8 cellular contexts compared by ENCODE assay signal in the genomic region with DNA sequence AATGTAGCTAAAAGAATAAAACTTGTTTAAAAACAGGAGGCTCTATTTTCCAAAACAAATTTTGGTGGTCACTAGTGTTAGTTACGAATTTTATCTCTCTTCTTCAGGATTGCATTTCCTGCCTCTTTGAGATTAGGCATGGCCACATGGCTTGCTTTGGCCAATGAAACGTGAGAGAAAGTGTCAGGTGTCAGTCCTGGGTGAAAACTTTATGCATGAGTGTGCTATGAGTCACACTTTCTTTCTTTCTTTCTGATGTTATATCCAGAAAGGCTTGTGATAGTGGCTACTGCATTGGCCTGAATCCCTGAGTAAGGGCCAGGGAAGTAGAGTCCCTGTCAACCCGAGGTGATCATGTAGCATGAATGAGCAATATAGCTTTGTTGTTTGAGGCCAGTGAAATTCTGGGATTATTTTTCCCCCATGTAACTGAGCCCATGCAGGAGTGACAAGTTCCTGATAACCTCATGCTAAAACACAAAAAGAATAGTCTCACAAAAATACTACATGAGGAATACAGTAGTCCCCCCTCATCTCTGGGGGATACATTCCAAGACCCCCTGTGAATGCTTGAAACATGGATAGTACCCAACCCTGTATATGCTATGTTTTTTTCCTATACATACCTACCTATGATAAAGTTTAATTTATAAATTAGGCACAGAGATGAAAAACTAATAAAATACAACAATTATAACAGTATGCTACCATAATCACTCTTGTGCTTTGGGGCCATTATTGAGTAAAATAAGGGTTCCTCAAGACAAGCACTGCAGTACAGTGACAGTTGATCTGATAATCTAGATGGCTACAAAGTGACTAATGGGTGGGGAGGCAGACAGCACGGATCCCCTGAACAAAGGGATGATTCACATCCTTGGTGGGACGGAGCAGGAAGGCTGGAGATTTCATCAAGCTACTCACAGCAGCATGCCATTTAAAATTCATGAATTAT.
DNase-seq lines count a peak whose midpoint lies in the region; ATAC-seq and TF ChIP-seq lines count a peak whose summit lies in the region.

No MANE protein-coding gene starts in this region.

- H3K36me3 Mint-ChIP-seq in activated CD4-positive, alpha-beta T cell treated with anti-CD3 and anti-CD28 coated beads for 36 hours (ENCODE audit: low read depth), result no peaks in the 10 kb centered on the region
- H3K36me3 Mint-ChIP-seq in central memory CD8-positive, alpha-beta T cell (ENCODE audit: insufficient read depth), result no peaks in the 10 kb centered on the region

- no peaks in the 10 kb centered on the region for H3K9me3 Mint-ChIP-seq in activated CD4-positive, alpha-beta T cell treated with anti-CD3 and anti-CD28 coated beads for 36 hours (ENCODE audit: low read depth)
- no peaks in the 10 kb centered on the region for H3K9me3 Mint-ChIP-seq in central memory CD8-positive, alpha-beta T cell

- H3K27me3 Mint-ChIP-seq in activated CD4-positive, alpha-beta T cell treated with anti-CD3 and anti-CD28 coated beads for 36 hours, result no peaks in the 10 kb centered on the region
- no peaks in the 10 kb centered on the region for H3K27me3 Mint-ChIP-seq in central memory CD8-positive, alpha-beta T cell

- H3K4me1 Mint-ChIP-seq in activated CD4-positive, alpha-beta T cell treated with anti-CD3 and anti-CD28 coated beads for 36 hours, result peaks cover 28% of the 10 kb centered on the region
- peaks cover 9% of the 10 kb centered on the region for H3K4me1 Mint-ChIP-seq in central memory CD8-positive, alpha-beta T cell

- ATAC-seq in activated CD4-positive, alpha-beta T cell treated with anti-CD3 and anti-CD28 coated beads for 36 hours, result peak; percentile 98
- peak; percentile 58 for ATAC-seq in HG02840 (IDR thresholded peaks at IDR 0.05; ENCODE audit: low FRiP score, unreplicated experiment)
- peak; percentile 54 for ATAC-seq in central memory CD8-positive, alpha-beta T cell (replicated peaks; ENCODE audit: extremely low read depth, poor library complexity, severe bottlenecking)

- TF ChIP-seq CTCF in retinal pigment epithelial cell (conservative IDR thresholded peaks at IDR 0.05; ENCODE audit: low read depth, low read length), result no peak

- CTCF ChIA-PET in activated CD4-positive, alpha-beta T cell treated with anti-CD3 and anti-CD28 coated beads for 36 hours (lab: Charles Lee), result no interaction called here

- no peak overlapping the region for H3K4me3 ChIP-seq in retinal pigment epithelial cell (ENCODE audit: low read length)

- no peak overlapping the region for H3K27ac Mint-ChIP-seq in activated CD4-positive, alpha-beta T cell treated with anti-CD3 and anti-CD28 coated beads for 36 hours
- no peak overlapping the region for H3K27ac Mint-ChIP-seq in central memory CD8-positive, alpha-beta T cell (ENCODE audit: low read depth)

- H3K4me3 Mint-ChIP-seq in activated CD4-positive, alpha-beta T cell treated with anti-CD3 and anti-CD28 coated beads for 36 hours, result no peak overlapping the region
- no peak overlapping the region for H3K4me3 Mint-ChIP-seq in central memory CD8-positive, alpha-beta T cell

- intact Hi-C loops in activated CD4-positive, alpha-beta T cell treated with anti-CD3 and anti-CD28 coated beads for 36 hours (cut with DNase I, micrococcal nuclease), result no loop called here

- POLR2A ChIA-PET in activated CD4-positive, alpha-beta T cell treated with anti-CD3 and anti-CD28 coated beads for 36 hours (lab: Charles Lee), result no interaction called here

- peak; percentile 65 for DNase-seq in activated CD4-positive, alpha-beta T cell treated with anti-CD3 and anti-CD28 coated beads for 36 hours
- no peak for DNase-seq in activated CD4-positive, alpha-beta T cell treated with anti-CD3 and anti-CD28 coated beads, Interleukin-2, amount 50 U/mL, for 1 hour
- peak; percentile 83 for DNase-seq in NCI-H446 treated with DMSO at 0.1 percent for 48 hours (lab: John Stamatoyannopoulos, UW)
- DNase-seq in central memory CD8-positive, alpha-beta T cell (ENCODE audit: low spot score in 2 of 2), result no peak
- peak; percentile 88 for DNase-seq in retinal pigment epithelial cell (ENCODE audit: low read depth)
- DNase-seq in NCI-H526 (lab: John Stamatoyannopoulos, UW), result no peak
- DNase-seq in SHP77 treated with DMSO at 0.1 percent for 48 hours (lab: John Stamatoyannopoulos, UW), result no peak

Comparison
In these comparisons a context has a peak if more than half of its experiments do, and no peak if none do; other contexts are left out.
1. DNase-seq: peak in activated CD4-positive, alpha-beta T cell treated with anti-CD3 and anti-CD28 coated beads for 36 hours (single experiment), NCI-H446 treated with DMSO at 0.1 percent for 48 hours (single experiment) and retinal pigment epithelial cell (single experiment); none in activated CD4-positive, alpha-beta T cell treated with anti-CD3 and anti-CD28 coated beads, Interleukin-2, amount 50 U/mL, for 1 hour (single experiment), central memory CD8-positive, alpha-beta T cell (0 of 2), NCI-H526 (0 of 2) and SHP77 treated with DMSO at 0.1 percent for 48 hours (single experiment).
2. Peak in every context shown above with its lines, with median percentiles within 50 percentile points of each other: ATAC-seq.